Comparison of ENCODE assay signal across 18 cellular contexts in the genomic region with DNA sequence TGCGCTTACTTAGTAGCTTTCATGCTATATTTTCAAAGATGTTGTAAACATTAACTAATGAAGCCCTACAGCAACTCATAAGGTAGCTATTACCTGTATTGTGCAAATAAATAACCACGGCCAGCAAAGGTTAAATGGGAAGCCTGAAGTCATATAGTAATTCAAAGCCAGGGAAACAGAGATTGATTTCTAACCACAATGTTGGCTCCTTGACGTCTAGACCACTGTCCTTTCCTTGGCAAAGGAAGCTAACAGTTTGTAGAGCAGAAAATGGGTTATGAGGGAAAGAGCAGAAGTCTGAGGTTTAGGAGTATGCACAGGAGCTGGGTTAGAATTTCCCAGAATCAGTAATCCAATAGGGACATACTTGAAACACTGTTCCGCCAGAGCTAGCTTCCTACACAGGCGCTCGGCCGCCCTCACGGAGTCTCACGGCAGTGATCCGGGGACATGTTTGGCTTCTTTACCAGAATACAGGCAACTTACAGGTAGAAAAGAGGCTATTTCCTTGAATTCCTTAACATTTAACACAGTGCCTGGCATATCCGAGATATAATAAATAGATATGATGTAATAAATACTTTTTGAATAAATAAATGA.
DNase-seq lines count a peak whose midpoint lies in the region; FAIRE-seq and TF ChIP-seq lines count a peak whose summit lies in the region.
"Had no signal": no experiment of that assay in that cellular context is flagged by ENCODE, and none has a peak within 500 bp of the region (broad histone marks: within the 10 kb centered on the region; RNA-seq: fewer than 3 reads in every experiment).

No MANE protein-coding gene starts in this region.

- POLR2A ChIA-PET in GM10248 (lab: Yijun Ruan, JAX), result no interaction called here

- DNase-seq in NCI-H1417 (lab: John Stamatoyannopoulos, UW) (peak in 2 of 3 experiments; percentile 20 to 75), NCI-H1417 treated with DMSO at 0.1 percent for 48 hours (lab: John Stamatoyannopoulos, UW) (no peak), astrocyte (ENCODE audit: low read depth) (peak; percentile 34), keratinocyte (ENCODE audit: low read depth, low spot score) (no peak), GM10248 (ENCODE audit: extremely low spot score) (no peak)
- DNase-seq in effector CD8-positive, alpha-beta T cell (lab: John Stamatoyannopoulos, UW), result no peak
- DNase-seq in activated CD8-positive, alpha-beta memory T cell treated with anti-CD3 and anti-CD28 coated beads, Interleukin-2, amount 50 U/mL, for 48 hours, result no peak
- DNase-seq: C1 segment of cervical spinal cord, DMS 273 treated with DMSO at 0.1 percent for 48 hours, H7, NCI-H1048, NCI-H2081 treated with DMSO at 0.1 percent for 48 hours, NCI-H510A, Peyer's patch, Right ventricle myocardium superior had no signal

- no peaks in the 10 kb centered on the region for H3K27me3 ChIP-seq in astrocyte (ENCODE audit: insufficient read depth, low read length)
- no peaks in the 10 kb centered on the region for H3K27me3 ChIP-seq in keratinocyte (ENCODE audit: control insufficient read depth, extremely low read depth, insufficient read depth, low read length)
- H3K27me3 ChIP-seq: Peyer's patch had no signal

- peaks cover 12% of the 10 kb centered on the region for H3K4me1 ChIP-seq in astrocyte (ENCODE audit: insufficient read depth, low read length)
- peaks cover 18% of the 10 kb centered on the region for H3K4me1 ChIP-seq in keratinocyte (ENCODE audit: control insufficient read depth, extremely low read depth, insufficient read depth, low read length)
- H3K4me1 ChIP-seq: Peyer's patch had no signal

- H3K9me3 Mint-ChIP-seq in astrocyte (ENCODE audit: unreplicated experiment), result no peaks in the 10 kb centered on the region

- peak overlapping the region; percentile 19 for H3K4me2 ChIP-seq in astrocyte (ENCODE audit: low read length)
- peak overlapping the region; percentile 38 for H3K4me2 ChIP-seq in keratinocyte (ENCODE audit: control insufficient read depth, extremely low read depth, insufficient read depth, low read depth, low read length)

- no peak overlapping the region for H3K9ac ChIP-seq in astrocyte (ENCODE audit: low read length)
- H3K9ac ChIP-seq in keratinocyte (ENCODE audit: control insufficient read depth, extremely low read depth, insufficient read depth, low read length), result no peak overlapping the region

- no peaks in the 10 kb centered on the region for H3K36me3 ChIP-seq in KOPT-K1 (ENCODE audit: insufficient read depth, low read length)
- no peaks in the 10 kb centered on the region for H3K36me3 ChIP-seq in astrocyte (ENCODE audit: insufficient read depth, low read length)
- no peaks in the 10 kb centered on the region for H3K36me3 ChIP-seq in keratinocyte (ENCODE audit: control insufficient read depth in 2 of 2, extremely low read depth in 1 of 2, insufficient read depth in 2 of 2, low read length in 2 of 2)
- H3K36me3 ChIP-seq: Peyer's patch had no signal

- H3K4me3 Mint-ChIP-seq in astrocyte (ENCODE audit: unreplicated experiment), result no peak overlapping the region

- no peak overlapping the region for H3K4me3 ChIP-seq in astrocyte (ENCODE audit: insufficient read depth, low read depth, low read length)
- no peak overlapping the region for H3K4me3 ChIP-seq in keratinocyte (ENCODE audit: control insufficient read depth in 2 of 3, extremely low read depth in 1 of 3, insufficient read depth in 2 of 3, low read depth in 1 of 3, low read length in 3 of 3)
- H3K4me3 ChIP-seq: Peyer's patch had no signal

- dilution Hi-C loops in keratinocyte (cut with MboI; ENCODE audit: extremely low pct_ligation_motif_present, low sequenced_read_pairs), result no loop called here

- no peaks in the 10 kb centered on the region for H4K20me1 ChIP-seq in astrocyte (ENCODE audit: insufficient read depth, low read length)
- no peaks in the 10 kb centered on the region for H4K20me1 ChIP-seq in keratinocyte (ENCODE audit: control insufficient read depth, extremely low read depth, insufficient read depth, low read length)

- no peaks in the 10 kb centered on the region for H3K9me3 ChIP-seq in KOPT-K1 (ENCODE audit: insufficient read depth, low read length, poor library complexity, severe bottlenecking)
- no peaks in the 10 kb centered on the region for H3K9me3 ChIP-seq in astrocyte (ENCODE audit: insufficient read depth, low read depth, low read length)
- no peaks in the 10 kb centered on the region for H3K9me3 ChIP-seq in keratinocyte (ENCODE audit: control insufficient read depth, low read depth, low read length)
- H3K9me3 ChIP-seq: Peyer's patch had no signal

- CTCF ChIA-PET in GM10248 (lab: Yijun Ruan, JAX), result no interaction called here

- H3K79me2 ChIP-seq in astrocyte (ENCODE audit: insufficient read depth, low read length) (no peaks in the 10 kb centered on the region), keratinocyte (ENCODE audit: control insufficient read depth, insufficient read depth, low read length) (no peaks in the 10 kb centered on the region)

- FAIRE-seq in astrocyte (lab: Jason Lieb, UNC) (no peak), keratinocyte (lab: Jason Lieb, UNC) (peak; percentile 51)
- FAIRE-seq: GM19239 had no signal

- peaks cover 40% of the 10 kb centered on the region for H3K4me1 Mint-ChIP-seq in astrocyte (ENCODE audit: low read depth, unreplicated experiment)

- H3K27ac ChIP-seq in KOPT-K1 (ENCODE audit: low read depth, low read length, poor library complexity, severe bottlenecking), result peak overlapping the region; percentile 58
- peak overlapping the region; percentile 23 for H3K27ac ChIP-seq in astrocyte (ENCODE audit: low read depth, low read length)
- peak overlapping the region; percentile 65 for H3K27ac ChIP-seq in keratinocyte (ENCODE audit: control insufficient read depth, insufficient read depth, low read length)
- H3K27ac ChIP-seq: 22Rv1, Peyer's patch had no signal

- no peaks in the 10 kb centered on the region for H3K27me3 Mint-ChIP-seq in astrocyte (ENCODE audit: low read depth, unreplicated experiment)

- TF ChIP-seq CTCF in astrocyte (IDR thresholded peaks at IDR 0.05; ENCODE audit: insufficient read depth, low read depth, low read length), result no peak
- no peak for TF ChIP-seq CTCF in keratinocyte (optimal IDR thresholded peaks at IDR 0.05 in 1 of 3, IDR thresholded peaks at IDR 0.05 in 1 of 3, conservative IDR thresholded peaks at IDR 0.05 in 1 of 3; ENCODE audit: extremely low read depth in 1 of 3, insufficient read depth in 2 of 3, low read length in 3 of 3)
- TF ChIP-seq CTCF in GM10248 (IDR thresholded peaks at IDR 0.05; ENCODE audit: control extremely low read depth, extremely low read depth, low read depth, missing control alignments), result no peak

- H3K36me3 Mint-ChIP-seq in astrocyte (ENCODE audit: low read depth, unreplicated experiment), result no peaks in the 10 kb centered on the region

- H2AFZ ChIP-seq in astrocyte (ENCODE audit: low read depth, low read length), result no peak overlapping the region
- peak overlapping the region; percentile 66 for H2AFZ ChIP-seq in keratinocyte (ENCODE audit: control insufficient read depth, low read length)

- H3K9me1 ChIP-seq in keratinocyte (ENCODE audit: control insufficient read depth, extremely low read depth, insufficient read depth, low read length), result no peaks in the 10 kb centered on the region

- no peak overlapping the region for H3K27ac Mint-ChIP-seq in astrocyte (ENCODE audit: unreplicated experiment)

Comparison
In these comparisons a context has a peak if more than half of its experiments do, and no peak if none do; other contexts are left out.
1. DNase-seq: peak in NCI-H1417 (2 of 3) and astrocyte (single experiment); none in NCI-H1417 treated with DMSO at 0.1 percent for 48 hours (single experiment), keratinocyte (single experiment), effector CD8-positive, alpha-beta T cell (single experiment), activated CD8-positive, alpha-beta memory T cell treated with anti-CD3 and anti-CD28 coated beads, Interleukin-2, amount 50 U/mL, for 48 hours (single experiment) and GM10248 (single experiment).
2. Peak in every context shown above with its lines, with median percentiles within 50 percentile points of each other: H3K27ac ChIP-seq.